ENCODE assay signal across 14 cellular contexts in genomic region chr10:121683366-121683765, GRCh38.
DNase-seq lines count a peak whose midpoint lies in the region; TF ChIP-seq lines count a peak whose summit lies in the region.
"Had no signal": no experiment of that assay in that cellular context is flagged by ENCODE, and none has a peak within 500 bp of the region (broad histone marks: within the 10 kb centered on the region; RNA-seq: fewer than 3 reads in every experiment).

No MANE protein-coding gene starts in this region.

- peaks cover 50% of the 10 kb centered on the region for H3K4me1 ChIP-seq in SJCRH30
- H3K4me1 ChIP-seq in neuronal stem cell (ENCODE audit: control insufficient read depth in 2 of 2, insufficient read depth in 1 of 2, low read depth in 1 of 2, low read length in 2 of 2) = peaks cover 35 to 40% of the 10 kb centered on the region in 2 donors
- H3K4me1 ChIP-seq: A549 had no signal

- H3K27ac ChIP-seq in SJCRH30 (peak overlapping the region; percentile 93), neuronal stem cell (replicated peaks; ENCODE audit: low read length) (peak overlapping the region; percentile 55)
- H3K27ac ChIP-seq: A549, C4-2B had no signal

- no peak overlapping the region for H2BK120ac ChIP-seq in neuronal stem cell (ENCODE audit: low read depth, low read length)

- no peak overlapping the region for H3K4me2 ChIP-seq in neuronal stem cell (ENCODE audit: insufficient read depth, low read length, poor library complexity, severe bottlenecking)
- H3K4me2 ChIP-seq: A549, GM23338 had no signal

- no peaks in the 10 kb centered on the region for H3K9me3 ChIP-seq in SJCRH30 (replicated peaks)
- H3K9me3 ChIP-seq in neuronal stem cell (replicated peaks in 1 of 2; ENCODE audit: control insufficient read depth in 2 of 2, insufficient read depth in 1 of 2, low read depth in 1 of 2, low read length in 2 of 2) = peaks cover 7 to 11% of the 10 kb centered on the region in 2 donors
- H3K9me3 ChIP-seq: A549, BE2C had no signal

- no peak overlapping the region for H3K18ac ChIP-seq in neuronal stem cell (ENCODE audit: low read length)

- H4K91ac ChIP-seq in neuronal stem cell (ENCODE audit: low read depth, low read length, poor library complexity) = no peak overlapping the region

- peak overlapping the region; percentile 31 for H3K4me3 Mint-ChIP-seq in glutamatergic neuron (ENCODE audit: unreplicated experiment)
- H3K4me3 Mint-ChIP-seq: CD4-positive, alpha-beta memory T cell; GM23338 had no signal

- no peak overlapping the region for H2AK5ac ChIP-seq in neuronal stem cell (ENCODE audit: low read depth, low read length)

- H3K14ac ChIP-seq in neuronal stem cell (ENCODE audit: low read length) = no peak overlapping the region

- H3K4ac ChIP-seq in neuronal stem cell (ENCODE audit: low read length) = no peak overlapping the region

- no peak overlapping the region for H2BK15ac ChIP-seq in neuronal stem cell (ENCODE audit: low read length)

- H3K27me3 ChIP-seq in SJCRH30 = no peaks in the 10 kb centered on the region
- peaks cover 0 to 27% (median 0%) of the 10 kb centered on the region in 3 experiments for H3K27me3 ChIP-seq in neuronal stem cell (ENCODE audit: control insufficient read depth in 3 of 3, insufficient read depth in 3 of 3, low read depth in 1 of 3, low read length in 3 of 3)
- H3K27me3 ChIP-seq: BE2C had no signal

- no peak overlapping the region for H3K23ac ChIP-seq in neuronal stem cell (ENCODE audit: low read depth, low read length, poor library complexity)

- no peak overlapping the region for H3K9ac ChIP-seq in neuronal stem cell (ENCODE audit: low read depth, low read length, poor library complexity)

- H3K4me3 ChIP-seq in SJCRH30 (0 out of 2 replicates have a peak overlapping the region, but pooled peaks have one; percentile 48), neuronal stem cell (ENCODE audit: low read length in 2 of 2) (no peak overlapping the region)
- H3K4me3 ChIP-seq: A549, GM23338 had no signal

- H3K36me3 Mint-ChIP-seq in glutamatergic neuron (ENCODE audit: unreplicated experiment) = no peaks in the 10 kb centered on the region
- H3K36me3 Mint-ChIP-seq: CD4-positive, alpha-beta memory T cell had no signal

- H3K4me1 Mint-ChIP-seq in glutamatergic neuron (ENCODE audit: low read depth, unreplicated experiment) = peaks cover 18% of the 10 kb centered on the region
- H3K4me1 Mint-ChIP-seq: CD4-positive, alpha-beta memory T cell had no signal

- no peak overlapping the region for H2BK12ac ChIP-seq in neuronal stem cell (ENCODE audit: low read length)

- H4K8ac ChIP-seq in neuronal stem cell (ENCODE audit: low read depth, low read length) = no peak overlapping the region

- no CpG with 5 or more reads among the region's 5 CpGs for WGBS in neuronal stem cell (ENCODE audit: extremely low coverage in 2 of 2, insufficient read length in 2 of 2, insufficient replicate concordance in 1 of 2), 2 donors

- peak; percentile 71 to 87 for DNase-seq in SJCRH30
- no peak for DNase-seq in glutamatergic neuron
- no peak for DNase-seq in neuronal stem cell (ENCODE audit: low spot score)
- DNase-seq in stimulated activated CD4-positive, alpha-beta T cell treated with anti-CD3 and anti-CD28 coated beads, Interleukin-1b, Interleukin-23, amount 100 ng/mL, for 48 hours = no peak
- no peak for DNase-seq in RPMI8226
- DNase-seq in retina = no peak
- DNase-seq: CD4-positive, alpha-beta memory T cell; DMS79 treated with DMSO at 0.1 percent for 48 hours; EL; H7 had no signal

- H3K9me3 Mint-ChIP-seq in glutamatergic neuron (ENCODE audit: unreplicated experiment) = peaks cover 9% of the 10 kb centered on the region

- H2BK5ac ChIP-seq in neuronal stem cell (ENCODE audit: low read length) = no peak overlapping the region

- H2AFZ ChIP-seq in neuronal stem cell (ENCODE audit: low read length) = no peak overlapping the region

- H3K27ac Mint-ChIP-seq in glutamatergic neuron (ENCODE audit: unreplicated experiment) = peak overlapping the region; percentile 74
- H3K27ac Mint-ChIP-seq: CD4-positive, alpha-beta memory T cell; GM23338 had no signal

- H3K36me3 ChIP-seq in SJCRH30 (no peaks in the 10 kb centered on the region), neuronal stem cell (replicated peaks in 1 of 2; ENCODE audit: control insufficient read depth in 2 of 2, insufficient read depth in 2 of 2, low read length in 2 of 2) (no peaks in the 10 kb centered on the region)
- H3K36me3 ChIP-seq: BE2C had no signal

- H3K79me1 ChIP-seq in neuronal stem cell (ENCODE audit: low read depth, low read length) = no peaks in the 10 kb centered on the region

- TF ChIP-seq CTCF in glutamatergic neuron (IDR thresholded peaks at IDR 0.05; ENCODE audit: partially characterized antibody, unreplicated experiment) = no peak

- peaks cover 6% of the 10 kb centered on the region for H3K27me3 Mint-ChIP-seq in glutamatergic neuron (ENCODE audit: unreplicated experiment)

Comparison
In these comparisons a context has a peak if more than half of its experiments do, and no peak if none do; other contexts are left out.
1. DNase-seq: peak in SJCRH30 (2 of 2); none in glutamatergic neuron (single experiment), neuronal stem cell (single experiment), stimulated activated CD4-positive, alpha-beta T cell treated with anti-CD3 and anti-CD28 coated beads, Interleukin-1b, Interleukin-23, amount 100 ng/mL, for 48 hours (single experiment), RPMI8226 (single experiment) and retina (single experiment).